ENCODE assay signal across 1 cellular context in genomic region chr17:42760652-42761581, GRCh38.
TF ChIP-seq lines count a peak whose summit lies in the region.

TSS of gene RAMP2 (plus strand) at chr17:42761227. CDS start at chr17:42761262, 35 bp downstream.

TF ChIP-seq in HepG2, 621 proteins besides CTCF, POLR2A, EP300 and RAD21 (continued from another document):
- peak; percentile 66; the same call in 1 of the 2 replicates for TF ChIP-seq ARID4A (CRISPR knock-in tag; IDR thresholded peaks at IDR 0.05; ENCODE audit: borderline replicate concordance)
- peak; percentile 64; the same call in 1 of the 2 replicates for TF ChIP-seq TARDBP (CRISPR knock-in tag; IDR thresholded peaks at IDR 0.05)
- TF ChIP-seq SRSF1 (optimal IDR thresholded peaks at IDR 0.05; ENCODE audit: low read depth, low read length): peak; percentile 62
- peak; percentile 22 for TF ChIP-seq YY1 (IDR thresholded peaks at IDR 0.05; ENCODE audit: insufficient read depth, insufficient replicate concordance, low read depth, low read length)
- 0 out of 2 replicates have a peak, but pooled peaks have one; percentile 7 for TF ChIP-seq ZNF570 (CRISPR knock-in tag; IDR thresholded peaks at IDR 0.05; ENCODE audit: borderline replicate concordance)
- no peak for TF ChIP-seq REPIN1 (CRISPR knock-in tag; IDR thresholded peaks at IDR 0.05; ENCODE audit: borderline replicate concordance, low read depth)
- TF ChIP-seq ZMAT3 (CRISPR knock-in tag; conservative IDR thresholded peaks at IDR 0.05): 0 out of 2 replicates have a peak, but pooled peaks have one; percentile 31
- no peak for TF ChIP-seq RARG (CRISPR knock-in tag; IDR thresholded peaks at IDR 0.05; ENCODE audit: low read depth)
- TF ChIP-seq TCF7L2 (IDR thresholded peaks at IDR 0.05; ENCODE audit: low read depth, low read length): no peak
- no peak for TF ChIP-seq MIER3 (CRISPR knock-in tag; IDR thresholded peaks at IDR 0.05; ENCODE audit: borderline replicate concordance)
- peak; percentile 56; the same call in 1 of the 2 replicates for TF ChIP-seq ZNF468 (CRISPR knock-in tag; IDR thresholded peaks at IDR 0.05)
- 0 out of 2 replicates have a peak, but pooled peaks have one; percentile 5 for TF ChIP-seq TBX2 (CRISPR knock-in tag; IDR thresholded peaks at IDR 0.05; ENCODE audit: borderline replicate concordance)
- peak; percentile 49 for TF ChIP-seq ZFX (CRISPR knock-in tag; IDR thresholded peaks at IDR 0.05; ENCODE audit: low read depth)
- no peak for TF ChIP-seq ZNF329 (CRISPR knock-in tag; IDR thresholded peaks at IDR 0.05; ENCODE audit: low read depth)
- TF ChIP-seq ZNF121 (CRISPR knock-in tag; IDR thresholded peaks at IDR 0.05): no peak
- TF ChIP-seq ZBED4 (CRISPR knock-in tag; IDR thresholded peaks at IDR 0.05; ENCODE audit: borderline replicate concordance): no peak
- peak; percentile 77; the same call in 1 of the 2 replicates for TF ChIP-seq ZNF451 (CRISPR knock-in tag; IDR thresholded peaks at IDR 0.05)
- TF ChIP-seq ZNF768 (CRISPR knock-in tag; IDR thresholded peaks at IDR 0.05): peak; percentile 17; the same call in 1 of the 2 replicates
- TF ChIP-seq ZBTB7A (CRISPR knock-in tag; IDR thresholded peaks at IDR 0.05): peak; percentile 66; the same call in 1 of the 2 replicates
- TF ChIP-seq JDP2 (CRISPR knock-in tag; IDR thresholded peaks at IDR 0.05; ENCODE audit: borderline replicate concordance): no peak
- no peak for TF ChIP-seq ZBTB21 (CRISPR knock-in tag; IDR thresholded peaks at IDR 0.05)
- TF ChIP-seq HDAC6 (IDR thresholded peaks at IDR 0.05; ENCODE audit: low read depth, low read length): no peak
- TF ChIP-seq CREM (IDR thresholded peaks at IDR 0.05): no peak
- TF ChIP-seq CREM (CRISPR knock-in tag; IDR thresholded peaks at IDR 0.05): no peak
- peak; percentile 75; the same call in 1 of the 2 replicates for TF ChIP-seq ZNF724P (CRISPR knock-in tag; IDR thresholded peaks at IDR 0.05; ENCODE audit: borderline replicate concordance)
- TF ChIP-seq ZNF850 (CRISPR knock-in tag; conservative IDR thresholded peaks at IDR 0.05): no peak
- peak; percentile 60 for TF ChIP-seq SALL1 (CRISPR knock-in tag; IDR thresholded peaks at IDR 0.05)
- TF ChIP-seq RBFOX2 (IDR thresholded peaks at IDR 0.05; ENCODE audit: low read depth, low read length): no peak
